Comparison of ENCODE assay signal across 1 cellular context in the genomic region with DNA sequence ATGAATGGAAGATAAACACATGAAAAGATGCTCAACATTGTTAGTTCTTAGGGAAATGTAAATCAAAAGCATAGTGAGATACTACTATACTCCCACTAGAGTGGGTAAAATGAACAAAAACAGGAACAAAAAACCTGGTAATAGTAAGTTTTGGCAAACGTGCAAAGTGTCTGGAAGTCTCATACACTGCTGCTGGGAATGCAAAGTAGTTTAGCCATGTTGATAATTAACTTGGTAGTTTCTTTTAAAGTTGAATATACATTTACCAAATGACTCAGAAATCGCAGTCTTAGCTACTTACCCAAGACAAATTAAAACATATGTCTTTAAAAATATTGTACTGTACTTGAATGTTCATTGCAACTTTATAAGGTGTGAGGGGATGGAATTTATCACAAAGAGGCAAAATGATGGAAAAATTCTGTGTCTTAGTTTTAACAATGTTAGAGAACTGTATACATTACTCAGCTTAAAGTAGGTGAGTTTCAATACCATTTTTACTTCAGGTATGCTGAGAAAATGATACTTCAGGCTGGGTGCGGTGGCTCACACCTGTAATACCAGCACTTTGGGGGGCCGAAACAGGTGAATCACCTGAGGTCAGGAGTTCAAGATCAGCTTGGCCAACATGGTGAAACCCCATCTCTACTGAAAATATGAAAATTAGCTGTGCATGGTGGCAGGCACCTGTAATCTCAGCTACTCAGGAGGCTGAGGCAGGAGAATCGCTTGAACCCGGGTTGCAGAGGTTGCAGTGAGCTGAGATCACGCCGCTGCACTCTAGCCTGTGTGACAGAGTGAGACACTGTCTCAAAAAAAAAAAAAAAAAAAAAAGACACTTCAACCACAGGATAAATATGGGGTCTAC.
TF ChIP-seq lines count a peak whose summit lies in the region.

No MANE protein-coding gene starts in this region.

TF ChIP-seq in GM12878, 131 proteins besides CTCF, POLR2A, EP300 and RAD21 (continued from another document):
- TF ChIP-seq, protein P1, sequence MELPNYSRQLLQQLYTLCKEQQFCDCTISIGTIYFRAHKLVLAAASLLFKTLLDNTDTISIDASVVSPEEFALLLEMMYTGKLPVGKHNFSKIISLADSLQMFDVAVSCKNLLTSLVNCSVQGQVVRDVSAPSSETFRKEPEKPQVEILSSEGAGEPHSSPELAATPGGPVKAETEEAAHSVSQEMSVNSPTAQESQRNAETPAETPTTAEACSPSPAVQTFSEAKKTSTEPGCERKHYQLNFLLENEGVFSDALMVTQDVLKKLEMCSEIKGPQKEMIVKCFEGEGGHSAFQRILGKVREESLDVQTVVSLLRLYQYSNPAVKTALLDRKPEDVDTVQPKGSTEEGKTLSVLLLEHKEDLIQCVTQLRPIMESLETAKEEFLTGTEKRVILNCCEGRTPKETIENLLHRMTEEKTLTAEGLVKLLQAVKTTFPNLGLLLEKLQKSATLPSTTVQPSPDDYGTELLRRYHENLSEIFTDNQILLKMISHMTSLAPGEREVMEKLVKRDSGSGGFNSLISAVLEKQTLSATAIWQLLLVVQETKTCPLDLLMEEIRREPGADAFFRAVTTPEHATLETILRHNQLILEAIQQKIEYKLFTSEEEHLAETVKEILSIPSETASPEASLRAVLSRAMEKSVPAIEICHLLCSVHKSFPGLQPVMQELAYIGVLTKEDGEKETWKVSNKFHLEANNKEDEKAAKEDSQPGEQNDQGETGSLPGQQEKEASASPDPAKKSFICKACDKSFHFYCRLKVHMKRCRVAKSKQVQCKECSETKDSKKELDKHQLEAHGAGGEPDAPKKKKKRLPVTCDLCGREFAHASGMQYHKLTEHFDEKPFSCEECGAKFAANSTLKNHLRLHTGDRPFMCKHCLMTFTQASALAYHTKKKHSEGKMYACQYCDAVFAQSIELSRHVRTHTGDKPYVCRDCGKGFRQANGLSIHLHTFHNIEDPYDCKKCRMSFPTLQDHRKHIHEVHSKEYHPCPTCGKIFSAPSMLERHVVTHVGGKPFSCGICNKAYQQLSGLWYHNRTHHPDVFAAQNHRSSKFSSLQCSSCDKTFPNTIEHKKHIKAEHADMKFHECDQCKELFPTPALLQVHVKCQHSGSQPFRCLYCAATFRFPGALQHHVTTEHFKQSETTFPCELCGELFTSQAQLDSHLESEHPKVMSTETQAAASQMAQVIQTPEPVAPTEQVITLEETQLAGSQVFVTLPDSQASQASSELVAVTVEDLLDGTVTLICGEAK (IDR thresholded peaks at IDR 0.05; ENCODE audit: borderline replicate concordance), result peak; percentile 56; the same call in 1 of the 2 replicates
